38 cellular contexts compared by ENCODE assay signal in genomic region chr12:57395121-57395520, GRCh38. TPM values are rescaled to one million over a fixed set of nuclear protein-coding genes. Genes with fewer than 3 reads are reported as not detected.
"Had no signal": no experiment of that assay in that cellular context is flagged by ENCODE, and none has a peak within 500 bp of the region (broad histone marks: within the 10 kb centered on the region; RNA-seq: fewer than 3 reads in every experiment).

No MANE protein-coding gene starts in this region.

- DNase-seq: Karpas-422, Kasumi-1, MG63, MM.1S, MV-4-11, NCI-H1048, NCI-H1092, NCI-H1092 treated with DMSO at 0.1 percent for 48 hours, NCI-H1105, NCI-H1105 treated with DMSO at 0.1 percent for 48 hours, NCI-H1417, NCI-H1417 treated with DMSO at 0.1 percent for 48 hours, NCI-H1436, NCI-H1436 treated with DMSO at 0.1 percent for 48 hours, NCI-H146, NCI-H1694, NCI-H1694 treated with DMSO at 0.1 percent for 48 hours, NCI-H187, NCI-H187 treated with DMSO at 0.1 percent for 48 hours, NCI-H1930, NCI-H2029, NCI-H2029 treated with DMSO at 0.1 percent for 48 hours, NCI-H2081, NCI-H2081 treated with DMSO at 0.1 percent for 48 hours, NCI-H2107, NCI-H2171, NCI-H2171 treated with DMSO at 0.1 percent for 48 hours, NCI-H2227 treated with DMSO at 0.1 percent for 48 hours, NCI-H226, NCI-H345, NCI-H446, NCI-H446 treated with DMSO at 0.1 percent for 48 hours, NCI-H510A, NCI-H510A treated with DMSO at 0.1 percent for 48 hours had no signal

- H3K27me3 ChIP-seq: MG63 had no signal

- H3K4me3 ChIP-seq: MG63 had no signal

- H3K9me3 ChIP-seq: MG63 had no signal

RNA-seq across cellular contexts. Expression of gene INHBC, which starts 39.5 kb away (rescaled TPM):
- total RNA-seq: LHCN-M2, M059J, MCF 10A, NCI-H460 had no signal
